In genomic region chr9:128715436-128715750, GRCh38 we compare ENCODE assay signal across 18 cellular contexts. TPM values are rescaled to one million over a fixed set of nuclear protein-coding genes. Genes with fewer than 3 reads are reported as not detected.
DNase-seq lines count a peak whose midpoint lies in the region; ATAC-seq and TF ChIP-seq lines count a peak whose summit lies in the region.
"Had no signal": no experiment of that assay in that cellular context is flagged by ENCODE, and none has a peak within 500 bp of the region (broad histone marks: within the 10 kb centered on the region; RNA-seq: fewer than 3 reads in every experiment).

No MANE protein-coding gene starts in this region.

- H3K27ac ChIP-seq in RWPE2 (ENCODE audit: poor library complexity, severe bottlenecking) (no peak overlapping the region), osteoblast (ENCODE audit: low read depth, low read length) (no peak overlapping the region)
- H3K27ac ChIP-seq: C4-2B had no signal

- H3K4me1 ChIP-seq in RWPE2 (ENCODE audit: insufficient read depth, poor library complexity, severe bottlenecking) (no peaks in the 10 kb centered on the region), osteoblast (ENCODE audit: insufficient read depth, low read length) (no peaks in the 10 kb centered on the region)

- TF ChIP-seq CTCF in RWPE2 (IDR thresholded peaks at IDR 0.05; ENCODE audit: poor library complexity, severe bottlenecking) (no peak), osteoblast (IDR thresholded peaks at IDR 0.05; ENCODE audit: extremely low read depth, low read depth, low read length) (no peak)

- intact Hi-C loops in Right ventricle myocardium inferior (cut with DNase I) (no loop called here), cardiac septum (cut with DNase I) (no loop called here)

- DNase-seq in Right ventricle myocardium inferior (ENCODE audit: missing footprints) (peak; percentile 9), cardiac septum (ENCODE audit: low spot score) (no peak), RWPE2 (ENCODE audit: low spot score) (peak; percentile 27), osteoblast (ENCODE audit: insufficient read length, low spot score, missing footprints) (peak; percentile 31)
- DNase-seq: AML-193, Calu3, DMS153, HCEC 1CT, IMR-90, NCI-H1417, NCI-H1694 treated with DMSO at 0.1 percent for 48 hours, NCI-H446, NCI-H526, SIG-M5, SK-N-SH had no signal

- H3K79me2 ChIP-seq in osteoblast (ENCODE audit: insufficient read depth, low read length), result no peaks in the 10 kb centered on the region

- H4K20me1 ChIP-seq in osteoblast (ENCODE audit: insufficient read depth, low read length), result no peaks in the 10 kb centered on the region

- H3K4me2 ChIP-seq in osteoblast (ENCODE audit: insufficient read depth, low read length), result no peak overlapping the region
- H3K4me2 ChIP-seq: SK-N-SH had no signal

- H3K36me3 ChIP-seq in RWPE2 (ENCODE audit: low read depth), result no peaks in the 10 kb centered on the region; the same call in 1 of the 2 replicates
- no peaks in the 10 kb centered on the region for H3K36me3 ChIP-seq in osteoblast (ENCODE audit: insufficient read depth, low read length)

- ATAC-seq in Right ventricle myocardium inferior, result no peak
- no peak for ATAC-seq in RWPE2 (ENCODE audit: low read depth)
- no peak for ATAC-seq in HG03520 (IDR thresholded peaks at IDR 0.05; ENCODE audit: unreplicated experiment)
- ATAC-seq in HG03457 (IDR thresholded peaks at IDR 0.05; ENCODE audit: unreplicated experiment), result no peak

- H3K27me3 ChIP-seq in RWPE2 (ENCODE audit: insufficient read depth, poor library complexity, severe bottlenecking) (no peaks in the 10 kb centered on the region), osteoblast (ENCODE audit: insufficient read depth, low read length) (no peaks in the 10 kb centered on the region)

- no peaks in the 10 kb centered on the region for H3K9me3 ChIP-seq in RWPE2 (ENCODE audit: severe bottlenecking)
- no peaks in the 10 kb centered on the region for H3K9me3 ChIP-seq in osteoblast (ENCODE audit: low read depth, low read length)
- H3K9me3 ChIP-seq: SK-N-SH had no signal

- no peak overlapping the region for H2AFZ ChIP-seq in osteoblast (ENCODE audit: low read length)

- H3K4me3 ChIP-seq in RWPE2 (ENCODE audit: severe bottlenecking) (no peak overlapping the region), osteoblast (ENCODE audit: insufficient read depth, low read length) (no peak overlapping the region)

RNA-seq across cellular contexts. Expression of gene ZDHHC12, which starts 8.5 kb away (rescaled TPM):
- total RNA-seq in Right ventricle myocardium inferior (6.4 TPM), cardiac septum (7.4 TPM), osteoblast (32.7 and 35.1 TPM in 2 replicates)

RNA-seq across cellular contexts. Expression of gene PKN3, which starts 13.1 kb away (rescaled TPM):
- total RNA-seq in Right ventricle myocardium inferior (8.5 TPM), cardiac septum (6.2 TPM), osteoblast (3.5 and 4.3 TPM in 2 replicates)

RNA-seq across cellular contexts. Expression of gene SET, which starts 26.4 kb away (rescaled TPM):
- total RNA-seq in Right ventricle myocardium inferior, result 175 TPM
- total RNA-seq in cardiac septum, result 212 TPM
- total RNA-seq in osteoblast, result 365 and 397 TPM in 2 replicates

RNA-seq across cellular contexts. Expression of gene ZER1, which starts 56.3 kb away (rescaled TPM):
- total RNA-seq in Right ventricle myocardium inferior (51.5 TPM), cardiac septum (51.8 TPM), osteoblast (26.4 and 27.1 TPM in 2 replicates)

RNA-seq across cellular contexts. Expression of gene DYNC2I2, which starts 58.7 kb away (rescaled TPM):
- 40.1 TPM for total RNA-seq in Right ventricle myocardium inferior
- total RNA-seq in cardiac septum, result 29.6 TPM
- total RNA-seq in osteoblast, result 51.3 and 52.1 TPM in 2 replicates
